In genomic region chr6:103456652-103457051, GRCh38 we compare ENCODE assay signal across 27 cellular contexts.
"Had no signal": no experiment of that assay in that cellular context is flagged by ENCODE, and none has a peak within 500 bp of the region (broad histone marks: within the 10 kb centered on the region; RNA-seq: fewer than 3 reads in every experiment).

No MANE protein-coding gene starts in this region.

- H3K36me3 ChIP-seq: stomach, suprapubic skin, thoracic aorta, thyroid gland, tibial artery, tibial nerve, transverse colon, upper lobe of left lung, upper lobe of right lung, uterus, vagina had no signal

- H3K4me1 ChIP-seq: stomach, suprapubic skin, testis, thyroid gland, tibial artery, tibial nerve, transverse colon, upper lobe of left lung, upper lobe of right lung, uterus, vagina had no signal

- H3K27me3 ChIP-seq: stomach, suprapubic skin, testis, thyroid gland, tibial artery, tibial nerve, transverse colon, upper lobe of left lung, upper lobe of right lung, uterus, vagina had no signal

- FAIRE-seq: urothelium cell line had no signal

- DNase-seq: stimulated activated CD4-positive, alpha-beta T cell treated with anti-CD3 and anti-CD28 coated beads, Interleukin-2, amount 100 ng/mL, for 48 hours; stimulated activated CD4-positive, alpha-beta T cell treated with anti-CD3 and anti-CD28 coated beads, Interleukin-4, amount 100 ng/mL, for 1 hour; stimulated activated CD4-positive, alpha-beta T cell treated with anti-CD3 and anti-CD28 coated beads, Interleukin-4, amount 100 ng/mL, for 24 hours; stimulated activated CD4-positive, alpha-beta T cell treated with anti-CD3 and anti-CD28 coated beads, Interleukin-4, amount 100 ng/mL, for 4 hours; stimulated activated CD8-positive, alpha-beta memory T cell treated with anti-CD3 and anti-CD28 coated beads, Interleukin-4, amount 100 ng/mL, for 48 hours; stimulated activated naive B cell treated with anti-CD40 and anti-IgM and Interleukin-4, amounts not matched to agents 10 μg/mL and 1 μg/mL and 100 μg/mL, for 72 hours; stimulated activated naive CD4-positive, alpha-beta T cell; stimulated activated naive CD4-positive, alpha-beta T cell treated with Interleukin-2 at 50 U/mL for 16 hours; stimulated activated naive CD8-positive, alpha-beta T cell treated with anti-CD3 and anti-CD28 coated beads, Interleukin-15, amount 100 ng/mL, for 72 hours; stimulated activated naive CD8-positive, alpha-beta T cell treated with anti-CD3 and anti-CD28 coated beads, Interleukin-15, Interleukin-2, amounts not matched to agents 100 U/mL and 50 U/mL, for 24 hours; stomach; substantia nigra; testis; thyroid gland; tibial artery; transverse colon; trophoblast cell; upper lobe of left lung; upper lobe of right lung; uterus had no signal

- H3K9me3 ChIP-seq: suprapubic skin, testis, thoracic aorta, thyroid gland, tibial artery, tibial nerve, transverse colon, upper lobe of right lung, uterus, vagina had no signal

- H3K4me3 ChIP-seq: stomach, suprapubic skin, testis, thoracic aorta, thyroid gland, tibial artery, tibial nerve, transverse colon, upper lobe of left lung, upper lobe of right lung, uterus, vagina had no signal

- ATAC-seq: stimulated activated effector memory CD8-positive, alpha-beta T cell treated with anti-CD3 and anti-CD28 coated beads, Interleukin-12 subunit alpha, Interleukin-12 subunit beta, amount 100 ng/mL, for 72 hours; stimulated activated memory B cell treated with anti-CD40 and anti-IgM and Interleukin-4, amounts not matched to agents 10 μg/mL and 1 μg/mL and 100 μg/mL, for 72 hours; stimulated activated naive B cell treated with anti-CD40 and anti-IgM and Interleukin-4, amounts not matched to agents 10 μg/mL and 1 μg/mL and 100 μg/mL, for 72 hours; stimulated activated naive CD8-positive, alpha-beta T cell treated with anti-CD3 and anti-CD28 coated beads, Interleukin-15, amount 100 ng/mL, for 72 hours; stimulated activated naive CD8-positive, alpha-beta T cell treated with anti-CD3 and anti-CD28 coated beads, Interleukin-15, Interleukin-2, amounts not matched to agents 100 U/mL and 50 U/mL, for 24 hours; upper lobe of right lung had no signal

- H3K27ac ChIP-seq: stomach, suprapubic skin, testis, thoracic aorta, thyroid gland, tibial artery, tibial nerve, transverse colon, upper lobe of left lung, upper lobe of right lung, uterus, vagina had no signal
